ENCODE assay signal across 23 cellular contexts in the genomic region with DNA sequence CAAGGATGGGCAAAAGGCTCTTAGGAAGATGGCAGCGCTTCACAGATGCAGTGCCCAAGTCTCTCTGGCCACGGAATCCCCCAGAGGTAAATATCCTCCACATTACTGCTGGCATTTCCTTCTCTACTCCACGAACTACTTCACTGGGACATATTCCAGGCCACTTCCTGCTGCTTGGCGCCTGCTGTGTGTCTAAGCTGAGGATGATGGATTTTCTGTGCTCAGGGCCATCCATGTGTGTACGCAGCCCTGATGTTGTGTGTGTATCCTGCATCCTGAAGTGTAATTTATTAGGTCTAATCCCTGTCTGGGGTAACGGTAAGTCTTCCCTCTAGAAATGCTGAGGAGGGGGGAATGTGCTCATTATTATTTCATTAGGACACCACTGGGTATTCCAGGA. TPM values are rescaled to one million over a fixed set of nuclear protein-coding genes. Genes with fewer than 3 reads are reported as not detected.
"Had no signal": no experiment of that assay in that cellular context is flagged by ENCODE, and none has a peak within 500 bp of the region (broad histone marks: within the 10 kb centered on the region; RNA-seq: fewer than 3 reads in every experiment).

No MANE protein-coding gene starts in this region.

- H3K9me3 ChIP-seq: gastrocnemius medialis, heart right ventricle had no signal

- H3K4me1 ChIP-seq: gastrocnemius medialis had no signal

- H3K4me3 ChIP-seq: gastrocnemius medialis, heart right ventricle, skin epidermis had no signal

- H3K27me3 Mint-ChIP-seq: activated naive CD8-positive, alpha-beta T cell had no signal

- H3K27me3 ChIP-seq: gastrocnemius medialis had no signal

- H3K9me3 Mint-ChIP-seq: activated CD4-positive, alpha-beta memory T cell treated with anti-CD3 and anti-CD28 coated beads, Interleukin-2, amount 10 ng/mL, durations not matched to agents 7 days and 5 days; activated T-cell treated with anti-CD3 and anti-CD28 coated beads, Interleukin-2, amount 50 U/mL, for 72 hours; dendritic cell treated with granulocyte-macrophage colony-stimulating factor and Interleukin-4, amounts not matched to agents 40 ng/mL and 50 ng/mL, for 4 days; effector memory CD8-positive, alpha-beta T cell; memory B cell; natural killer cell; type B pancreatic cell had no signal

- DNase-seq: activated CD4-positive, alpha-beta memory T cell treated with anti-CD3 and anti-CD28 coated beads, Interleukin-2, amount 10 ng/mL, durations not matched to agents 7 days and 5 days; activated CD4-positive, alpha-beta T cell treated with anti-CD3 and anti-CD28 coated beads for 4 hours; activated gamma-delta T cell treated with Interleukin-2 at 50 U/mL for 16 hours; activated T-cell treated with anti-CD3 and anti-CD28 coated beads, Interleukin-2, amount 50 U/mL, for 72 hours; amygdala; cerebellar nuclear complex; effector memory CD8-positive, alpha-beta T cell; gastrocnemius medialis; heart right ventricle; left colon; natural killer cell; stimulated activated CD4-positive, alpha-beta T cell treated with anti-CD3 and anti-CD28 coated beads, Interleukin-4, amount 100 ng/mL, for 24 hours; stimulated activated naive CD8-positive, alpha-beta T cell treated with anti-CD3 and anti-CD28 coated beads, Interleukin-15, Interleukin-2, amounts not matched to agents 100 U/mL and 50 U/mL, for 24 hours had no signal

- H3K4me3 Mint-ChIP-seq: activated CD4-positive, alpha-beta memory T cell treated with anti-CD3 and anti-CD28 coated beads, Interleukin-2, amount 10 ng/mL, durations not matched to agents 7 days and 5 days; activated naive CD8-positive, alpha-beta T cell; activated T-cell treated with anti-CD3 and anti-CD28 coated beads, Interleukin-2, amount 50 U/mL, for 72 hours; dendritic cell treated with granulocyte-macrophage colony-stimulating factor and Interleukin-4, amounts not matched to agents 40 ng/mL and 50 ng/mL, for 4 days; effector memory CD8-positive, alpha-beta T cell; memory B cell; natural killer cell; type B pancreatic cell; WTC11 had no signal

- H3K27ac Mint-ChIP-seq: activated CD4-positive, alpha-beta memory T cell treated with anti-CD3 and anti-CD28 coated beads, Interleukin-2, amount 10 ng/mL, durations not matched to agents 7 days and 5 days; activated naive CD8-positive, alpha-beta T cell; activated T-cell treated with anti-CD3 and anti-CD28 coated beads, Interleukin-2, amount 50 U/mL, for 72 hours; dendritic cell treated with granulocyte-macrophage colony-stimulating factor and Interleukin-4, amounts not matched to agents 40 ng/mL and 50 ng/mL, for 4 days; effector memory CD8-positive, alpha-beta T cell; memory B cell; natural killer cell; type B pancreatic cell; WTC11 had no signal

- H3K36me3 Mint-ChIP-seq: activated naive CD8-positive, alpha-beta T cell; memory B cell; natural killer cell; type B pancreatic cell; WTC11 had no signal

- H3K36me3 ChIP-seq: gastrocnemius medialis, heart right ventricle had no signal

- H3K27ac ChIP-seq: epithelial cell of prostate, gastrocnemius medialis, heart right ventricle, skin epidermis had no signal

- ATAC-seq: activated T-cell treated with anti-CD3 and anti-CD28 coated beads, Interleukin-2, amount 50 U/mL, for 72 hours; effector memory CD8-positive, alpha-beta T cell; gastrocnemius medialis; heart right ventricle; left colon; natural killer cell; stimulated activated naive CD8-positive, alpha-beta T cell treated with anti-CD3 and anti-CD28 coated beads, Interleukin-15, Interleukin-2, amounts not matched to agents 100 U/mL and 50 U/mL, for 24 hours; WTC11 had no signal

- H3K4me1 Mint-ChIP-seq: activated CD4-positive, alpha-beta memory T cell treated with anti-CD3 and anti-CD28 coated beads, Interleukin-2, amount 10 ng/mL, durations not matched to agents 7 days and 5 days; memory B cell; natural killer cell had no signal

RNA-seq across cellular contexts. Expression of a gene that starts 25.7 kb away (rescaled TPM):
- total RNA-seq: activated CD4-positive, alpha-beta memory T cell treated with anti-CD3 and anti-CD28 coated beads, Interleukin-2, amount 10 ng/mL, durations not matched to agents 7 days and 5 days; activated T-cell treated with anti-CD3 and anti-CD28 coated beads, Interleukin-2, amount 50 U/mL, for 72 hours; fibroblast of lung; heart right ventricle; left colon; natural killer cell; posterior vena cava; T-helper 1 cell treated with Interleukin-12 subunit alpha and Interleukin-12 subunit beta and Interleukin-4 antibody, amounts not matched to agents 30 ng/mL and 1 ng/mL, for 36 hours had no signal
- polyA plus RNA-seq: fibroblast of lung had no signal
